Comparison of ENCODE assay signal across 8 cellular contexts in the genomic region with DNA sequence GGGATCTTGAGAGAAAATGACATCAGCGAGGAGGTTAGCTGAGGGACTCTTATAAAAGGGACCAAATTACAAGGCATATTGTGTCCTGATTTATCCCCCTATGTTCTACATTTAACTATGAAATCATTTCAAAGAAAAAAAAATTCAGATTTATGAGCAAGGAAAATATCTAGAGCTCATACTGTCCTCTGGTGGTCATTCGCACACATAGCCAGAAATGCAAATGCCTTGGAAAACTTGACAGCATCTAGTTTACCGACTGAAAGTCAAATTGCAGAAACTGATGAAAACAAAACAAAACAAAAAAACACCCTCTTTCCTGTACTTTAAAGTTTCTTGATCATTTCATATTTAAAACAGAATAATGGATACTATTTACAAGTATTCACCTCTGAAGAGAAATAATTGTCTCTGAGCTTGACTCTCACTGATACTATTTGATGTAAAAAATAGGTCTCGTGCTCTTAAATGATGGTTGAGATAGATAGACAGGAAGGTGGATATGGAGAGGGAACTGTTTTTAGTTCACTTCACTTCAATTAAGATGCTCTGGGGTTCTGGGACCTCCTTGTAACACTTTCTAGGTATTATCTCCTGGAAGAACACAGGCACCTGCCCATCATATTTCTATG.
A peak's percentile ranks its signal among the peaks of the same experiment; 100 is the strongest.
DNase-seq lines count a peak whose midpoint lies in the region; ATAC-seq, FAIRE-seq and TF ChIP-seq lines count a peak whose summit lies in the region.

No MANE protein-coding gene starts in this region.

- H3K9me3 ChIP-seq in A549 (no peaks in the 10 kb centered on the region), Peyer's patch (no peaks in the 10 kb centered on the region), hepatocyte (ENCODE audit: low read depth) (no peaks in the 10 kb centered on the region)

- H2AFZ ChIP-seq in GM23338 (no peak overlapping the region), hepatocyte (no peak overlapping the region)

- no peaks in the 10 kb centered on the region for H3K36me3 ChIP-seq in GM23338 (ENCODE audit: insufficient read depth)
- no peaks in the 10 kb centered on the region for H3K36me3 ChIP-seq in Peyer's patch
- H3K36me3 ChIP-seq in hepatocyte (replicated peaks; ENCODE audit: insufficient read depth, low read depth): no peaks in the 10 kb centered on the region

- peaks cover 7% of the 10 kb centered on the region for H3K27me3 Mint-ChIP-seq in GM23338 (ENCODE audit: insufficient read depth, low read depth, poor library complexity)
- no peaks in the 10 kb centered on the region for H3K27me3 Mint-ChIP-seq in activated T-helper 1 cell treated with anti-CD3 and anti-CD28 coated beads, Interleukin-12 subunit alpha, Interleukin-12 subunit beta, Interleukin-2, Interleukin-4 antibody, amounts not matched to agents 30 ng/mL and 10 ng/mL and 1 ng/mL, durations not matched to agents 14 hours and 24 hours and 36 hours (ENCODE audit: insufficient read depth)

- H3K27ac ChIP-seq in A549: no peak overlapping the region
- no peak overlapping the region for H3K27ac ChIP-seq in GM23338 (ENCODE audit: low read depth)
- no peak overlapping the region for H3K27ac ChIP-seq in Peyer's patch
- H3K27ac ChIP-seq in hepatocyte: no peak overlapping the region

- no peaks in the 10 kb centered on the region for H3K27me3 ChIP-seq in GM23338 (ENCODE audit: insufficient read depth)
- H3K27me3 ChIP-seq in Peyer's patch: no peaks in the 10 kb centered on the region
- no peaks in the 10 kb centered on the region for H3K27me3 ChIP-seq in hepatocyte

- TF ChIP-seq RAD21 in A549 (conservative IDR thresholded peaks at IDR 0.05 in 1 of 2, IDR thresholded peaks at IDR 0.05 in 1 of 2): peak; percentile 58 to 64

- H3K4me3 Mint-ChIP-seq in GM23338: no peak overlapping the region
- H3K4me3 Mint-ChIP-seq in activated T-helper 1 cell treated with anti-CD3 and anti-CD28 coated beads, Interleukin-12 subunit alpha, Interleukin-12 subunit beta, Interleukin-2, Interleukin-4 antibody, amounts not matched to agents 30 ng/mL and 10 ng/mL and 1 ng/mL, durations not matched to agents 14 hours and 24 hours and 36 hours: no peak overlapping the region

- intact Hi-C loops in activated T-helper 1 cell treated with anti-CD3 and anti-CD28 coated beads, Interleukin-12 subunit alpha, Interleukin-12 subunit beta, Interleukin-2, Interleukin-4 antibody, amounts not matched to agents 30 ng/mL and 10 ng/mL and 1 ng/mL, durations not matched to agents 14 hours and 24 hours and 36 hours (cut with micrococcal nuclease): no loop called here

- CTCF ChIA-PET in A549 (lab: Yijun Ruan, JAX): interaction anchor here (0.6 to 5.5 kb wide), 13 partner anchors 12 to 768 kb away, joined by 3 to 30 read pairs (median 3); a partner anchor contains a TSS

- H3K4me1 Mint-ChIP-seq in GM23338: no peaks in the 10 kb centered on the region
- no peaks in the 10 kb centered on the region for H3K4me1 Mint-ChIP-seq in activated T-helper 1 cell treated with anti-CD3 and anti-CD28 coated beads, Interleukin-12 subunit alpha, Interleukin-12 subunit beta, Interleukin-2, Interleukin-4 antibody, amounts not matched to agents 30 ng/mL and 10 ng/mL and 1 ng/mL, durations not matched to agents 14 hours and 24 hours and 36 hours (ENCODE audit: low read depth)

- POLR2A ChIA-PET in A549 (lab: Yijun Ruan, JAX): interaction anchor here (1.1 kb wide), 1 partner anchor 333 kb away, joined by 3 read pairs; no protein-coding TSS in a partner anchor

- 16% methylated on average over 4 of the region's 4 CpGs for WGBS in A549 (ENCODE audit: missing lambda C conversion rate)
- 37% methylated on average over 4 of the region's 4 CpGs for WGBS in hepatocyte (ENCODE audit: low lambda C conversion rate, missing lambda C conversion rate)

- H3K9me2 ChIP-seq in GM23338 (ENCODE audit: insufficient read depth): no peaks in the 10 kb centered on the region
- no peaks in the 10 kb centered on the region for H3K9me2 ChIP-seq in hepatocyte (replicated peaks; ENCODE audit: insufficient read depth)

- no peaks in the 10 kb centered on the region for H3K36me3 Mint-ChIP-seq in GM23338 (ENCODE audit: low read depth)
- H3K36me3 Mint-ChIP-seq in activated T-helper 1 cell treated with anti-CD3 and anti-CD28 coated beads, Interleukin-12 subunit alpha, Interleukin-12 subunit beta, Interleukin-2, Interleukin-4 antibody, amounts not matched to agents 30 ng/mL and 10 ng/mL and 1 ng/mL, durations not matched to agents 14 hours and 24 hours and 36 hours (ENCODE audit: low read depth): no peaks in the 10 kb centered on the region

- no peak overlapping the region for H3K4me2 ChIP-seq in A549
- H3K4me2 ChIP-seq in GM23338: no peak overlapping the region
- H3K4me2 ChIP-seq in hepatocyte: no peak overlapping the region

- FAIRE-seq in A549 (lab: Jason Lieb, UNC): no peak

- no peak overlapping the region for H3K27ac Mint-ChIP-seq in GM23338
- H3K27ac Mint-ChIP-seq in activated T-helper 1 cell treated with anti-CD3 and anti-CD28 coated beads, Interleukin-12 subunit alpha, Interleukin-12 subunit beta, Interleukin-2, Interleukin-4 antibody, amounts not matched to agents 30 ng/mL and 10 ng/mL and 1 ng/mL, durations not matched to agents 14 hours and 24 hours and 36 hours: no peak overlapping the region

- TF ChIP-seq POLR2A in A549 (IDR thresholded peaks at IDR 0.05; ENCODE audit: low read length) (no peak), Peyer's patch (IDR thresholded peaks at IDR 0.05) (no peak)

- TF ChIP-seq CTCF in A549 (IDR thresholded peaks at IDR 0.05): peak; percentile 58
- TF ChIP-seq CTCF in GM23338 (conservative IDR thresholded peaks at IDR 0.05; ENCODE audit: low read depth in 2 of 2): peak; percentile 73 to 96
- peak; percentile 22 to 67 (median 49) for TF ChIP-seq CTCF in Peyer's patch (IDR thresholded peaks at IDR 0.05)
- peak; percentile 95 for TF ChIP-seq CTCF in hepatocyte (IDR thresholded peaks at IDR 0.05; ENCODE audit: poor library complexity)

- ATAC-seq in A549: no peak
- no peak for ATAC-seq in GM23338
- ATAC-seq in HG02981 (IDR thresholded peaks at IDR 0.05; ENCODE audit: unreplicated experiment): no peak

- H3K4me3 ChIP-seq in A549 (no peak overlapping the region), GM23338 (no peak overlapping the region), Peyer's patch (no peak overlapping the region), hepatocyte (no peak overlapping the region)

- H3K4me1 ChIP-seq in A549 (no peaks in the 10 kb centered on the region), GM23338 (ENCODE audit: insufficient read depth) (no peaks in the 10 kb centered on the region), Peyer's patch (no peaks in the 10 kb centered on the region), hepatocyte (ENCODE audit: insufficient read depth) (no peaks in the 10 kb centered on the region)

- no peaks in the 10 kb centered on the region for H3F3A ChIP-seq in GM23338 (replicated peaks; ENCODE audit: low read depth)

- DNase-seq in A549 (ENCODE audit: low read depth in 1 of 2, low spot score in 1 of 2) (peak; percentile 4 to 11), GM23338 (ENCODE audit: low spot score) (peak; percentile 51), Peyer's patch (no peak), hepatocyte (ENCODE audit: low spot score) (peak; percentile 50), T-helper 2 cell (no peak), C1 segment of cervical spinal cord (lab: John Stamatoyannopoulos, UW) (no peak)
- DNase-seq in activated T-helper 1 cell treated with anti-CD3 and anti-CD28 coated beads, Interleukin-12 subunit alpha, Interleukin-12 subunit beta, Interleukin-2, Interleukin-4 antibody, amounts not matched to agents 30 ng/mL and 10 ng/mL and 1 ng/mL, durations not matched to agents 14 hours and 24 hours and 36 hours (ENCODE audit: low spot score): no peak

- TF ChIP-seq EP300 in A549 (IDR thresholded peaks at IDR 0.05): no peak

- H4K20me1 ChIP-seq in GM23338 (replicated peaks; ENCODE audit: insufficient read depth): no peaks in the 10 kb centered on the region
- no peaks in the 10 kb centered on the region for H4K20me1 ChIP-seq in hepatocyte (ENCODE audit: insufficient read depth, poor library complexity, severe bottlenecking)

- no peaks in the 10 kb centered on the region for H3K79me2 ChIP-seq in GM23338 (replicated peaks; ENCODE audit: insufficient read depth)
- H3K79me2 ChIP-seq in hepatocyte: no peaks in the 10 kb centered on the region

- H3K9me3 Mint-ChIP-seq in GM23338: peaks cover 42% of the 10 kb centered on the region
- peaks cover 4% of the 10 kb centered on the region for H3K9me3 Mint-ChIP-seq in activated T-helper 1 cell treated with anti-CD3 and anti-CD28 coated beads, Interleukin-12 subunit alpha, Interleukin-12 subunit beta, Interleukin-2, Interleukin-4 antibody, amounts not matched to agents 30 ng/mL and 10 ng/mL and 1 ng/mL, durations not matched to agents 14 hours and 24 hours and 36 hours

TF ChIP-seq in A549, 52 proteins besides CTCF, POLR2A, EP300 and RAD21:
- TF ChIP-seq CHD4 (IDR thresholded peaks at IDR 0.05; ENCODE audit: borderline replicate concordance): no peak
- peak; percentile 60 for TF ChIP-seq SMC3 (IDR thresholded peaks at IDR 0.05)

TF ChIP-seq in GM23338, 12 proteins besides CTCF, POLR2A, EP300 and RAD21 (continues in another document):
- no peak for TF ChIP-seq EZH2phosphoT487 (IDR thresholded peaks at IDR 0.05; ENCODE audit: unreplicated experiment)
- TF ChIP-seq STAT1 (IDR thresholded peaks at IDR 0.05; ENCODE audit: unreplicated experiment): no peak
- TF ChIP-seq, protein P1, sequence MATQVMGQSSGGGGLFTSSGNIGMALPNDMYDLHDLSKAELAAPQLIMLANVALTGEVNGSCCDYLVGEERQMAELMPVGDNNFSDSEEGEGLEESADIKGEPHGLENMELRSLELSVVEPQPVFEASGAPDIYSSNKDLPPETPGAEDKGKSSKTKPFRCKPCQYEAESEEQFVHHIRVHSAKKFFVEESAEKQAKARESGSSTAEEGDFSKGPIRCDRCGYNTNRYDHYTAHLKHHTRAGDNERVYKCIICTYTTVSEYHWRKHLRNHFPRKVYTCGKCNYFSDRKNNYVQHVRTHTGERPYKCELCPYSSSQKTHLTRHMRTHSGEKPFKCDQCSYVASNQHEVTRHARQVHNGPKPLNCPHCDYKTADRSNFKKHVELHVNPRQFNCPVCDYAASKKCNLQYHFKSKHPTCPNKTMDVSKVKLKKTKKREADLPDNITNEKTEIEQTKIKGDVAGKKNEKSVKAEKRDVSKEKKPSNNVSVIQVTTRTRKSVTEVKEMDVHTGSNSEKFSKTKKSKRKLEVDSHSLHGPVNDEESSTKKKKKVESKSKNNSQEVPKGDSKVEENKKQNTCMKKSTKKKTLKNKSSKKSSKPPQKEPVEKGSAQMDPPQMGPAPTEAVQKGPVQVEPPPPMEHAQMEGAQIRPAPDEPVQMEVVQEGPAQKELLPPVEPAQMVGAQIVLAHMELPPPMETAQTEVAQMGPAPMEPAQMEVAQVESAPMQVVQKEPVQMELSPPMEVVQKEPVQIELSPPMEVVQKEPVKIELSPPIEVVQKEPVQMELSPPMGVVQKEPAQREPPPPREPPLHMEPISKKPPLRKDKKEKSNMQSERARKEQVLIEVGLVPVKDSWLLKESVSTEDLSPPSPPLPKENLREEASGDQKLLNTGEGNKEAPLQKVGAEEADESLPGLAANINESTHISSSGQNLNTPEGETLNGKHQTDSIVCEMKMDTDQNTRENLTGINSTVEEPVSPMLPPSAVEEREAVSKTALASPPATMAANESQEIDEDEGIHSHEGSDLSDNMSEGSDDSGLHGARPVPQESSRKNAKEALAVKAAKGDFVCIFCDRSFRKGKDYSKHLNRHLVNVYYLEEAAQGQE (IDR thresholded peaks at IDR 0.05; ENCODE audit: unreplicated experiment): no peak

Comparison
In these comparisons a context has a peak if more than half of its experiments do, and no peak if none do; other contexts are left out.
1. DNase-seq: peak in A549 (2 of 2), GM23338 (single experiment) and hepatocyte (single experiment); none in Peyer's patch (0 of 3), activated T-helper 1 cell treated with anti-CD3 and anti-CD28 coated beads, Interleukin-12 subunit alpha, Interleukin-12 subunit beta, Interleukin-2, Interleukin-4 antibody, amounts not matched to agents 30 ng/mL and 10 ng/mL and 1 ng/mL, durations not matched to agents 14 hours and 24 hours and 36 hours (single experiment), T-helper 2 cell (0 of 5) and C1 segment of cervical spinal cord (0 of 14).
2. Peak in every context shown above with its lines, with median percentiles within 50 percentile points of each other: CTCF ChIP-seq.